In genomic region chr9:112408285-112408684, GRCh38 we compare ENCODE assay signal across 18 cellular contexts.
"Had no signal": no experiment of that assay in that cellular context is flagged by ENCODE, and none has a peak within 500 bp of the region (broad histone marks: within the 10 kb centered on the region; RNA-seq: fewer than 3 reads in every experiment).

No MANE protein-coding gene starts in this region.

- DNase-seq: activated CD4-positive, alpha-beta T cell treated with anti-CD3 and anti-CD28 coated beads, Interleukin-2, amount 10 ng/mL, durations not matched to agents 7 days and 5 days; activated CD8-positive, alpha-beta memory T cell treated with anti-CD3 and anti-CD28 coated beads, Interleukin-2, amount 50 U/mL, for 48 hours; activated gamma-delta T cell treated with Interleukin-2 at 50 U/mL for 16 hours; amniotic stem cell; caudate nucleus; cortex of kidney; effector CD4-positive, alpha-beta T cell; head of caudate nucleus; immature natural killer cell; naive thymus-derived CD8-positive, alpha-beta T cell; nucleus accumbens; posterior cingulate gyrus; retina; stimulated activated naive B cell treated with anti-CD40 and anti-IgM and Interleukin-4, amounts not matched to agents 10 μg/mL and 1 μg/mL and 100 μg/mL, for 72 hours; T-helper 9 cell; thyroid gland had no signal

- H3K4me1 Mint-ChIP-seq: activated CD4-positive, alpha-beta T cell treated with anti-CD3 and anti-CD28 coated beads, Interleukin-2, amount 10 ng/mL, durations not matched to agents 7 days and 5 days; stimulated activated naive B cell treated with anti-CD40 and anti-IgM and Interleukin-4, amounts not matched to agents 10 μg/mL and 1 μg/mL and 100 μg/mL, for 72 hours had no signal

- H3K27ac ChIP-seq: thyroid gland, vagina had no signal

- H3K4me3 ChIP-seq: thyroid gland, vagina had no signal

- ATAC-seq: naive thymus-derived CD8-positive, alpha-beta T cell; stimulated activated naive B cell treated with anti-CD40 and anti-IgM and Interleukin-4, amounts not matched to agents 10 μg/mL and 1 μg/mL and 100 μg/mL, for 72 hours had no signal

- H3K27ac Mint-ChIP-seq: activated CD4-positive, alpha-beta T cell treated with anti-CD3 and anti-CD28 coated beads, Interleukin-2, amount 10 ng/mL, durations not matched to agents 7 days and 5 days; activated naive CD8-positive, alpha-beta T cell; immature natural killer cell; naive thymus-derived CD8-positive, alpha-beta T cell; stimulated activated naive B cell treated with anti-CD40 and anti-IgM and Interleukin-4, amounts not matched to agents 10 μg/mL and 1 μg/mL and 100 μg/mL, for 72 hours had no signal

- H3K4me1 ChIP-seq: vagina had no signal

- H3K4me3 Mint-ChIP-seq: activated CD4-positive, alpha-beta T cell treated with anti-CD3 and anti-CD28 coated beads, Interleukin-2, amount 10 ng/mL, durations not matched to agents 7 days and 5 days; activated naive CD8-positive, alpha-beta T cell; immature natural killer cell; naive thymus-derived CD8-positive, alpha-beta T cell; stimulated activated naive B cell treated with anti-CD40 and anti-IgM and Interleukin-4, amounts not matched to agents 10 μg/mL and 1 μg/mL and 100 μg/mL, for 72 hours had no signal

- H3K9me3 ChIP-seq: thyroid gland, vagina had no signal

- H3K9me3 Mint-ChIP-seq: activated CD4-positive, alpha-beta T cell treated with anti-CD3 and anti-CD28 coated beads, Interleukin-2, amount 10 ng/mL, durations not matched to agents 7 days and 5 days; immature natural killer cell; naive thymus-derived CD8-positive, alpha-beta T cell; stimulated activated naive B cell treated with anti-CD40 and anti-IgM and Interleukin-4, amounts not matched to agents 10 μg/mL and 1 μg/mL and 100 μg/mL, for 72 hours had no signal

- H3K27me3 ChIP-seq: thyroid gland, vagina had no signal

- H3K27me3 Mint-ChIP-seq: activated CD4-positive, alpha-beta T cell treated with anti-CD3 and anti-CD28 coated beads, Interleukin-2, amount 10 ng/mL, durations not matched to agents 7 days and 5 days; activated naive CD8-positive, alpha-beta T cell; naive thymus-derived CD8-positive, alpha-beta T cell; stimulated activated naive B cell treated with anti-CD40 and anti-IgM and Interleukin-4, amounts not matched to agents 10 μg/mL and 1 μg/mL and 100 μg/mL, for 72 hours had no signal
